In genomic region chr14:97033556-97034081, GRCh38 we compare ENCODE assay signal across 14 cellular contexts.
DNase-seq lines count a peak whose midpoint lies in the region; ATAC-seq lines count a peak whose summit lies in the region.
"Had no signal": no experiment of that assay in that cellular context is flagged by ENCODE, and none has a peak within 500 bp of the region (broad histone marks: within the 10 kb centered on the region; RNA-seq: fewer than 3 reads in every experiment).

No MANE protein-coding gene starts in this region.

- no peak for DNase-seq in activated naive CD4-positive, alpha-beta T cell (lab: John Stamatoyannopoulos, UW)
- no peak for DNase-seq in activated T-cell treated with anti-CD3 and anti-CD28 coated beads, Interleukin-2, amount 50 U/mL, for 72 hours
- no peak for DNase-seq in stimulated activated naive B cell treated with anti-CD40 and anti-IgM and Interleukin-4, amounts not matched to agents 10 μg/mL and 1 μg/mL and 100 μg/mL, for 72 hours
- DNase-seq in germinal center (ENCODE audit: low spot score) = no peak
- DNase-seq: ACHN, activated gamma-delta T cell treated with Interleukin-2 at 50 U/mL for 16 hours, Calu3, HCEC 1CT, NCI-H187 treated with DMSO at 0.1 percent for 48 hours had no signal

- H3K27ac Mint-ChIP-seq in activated naive CD4-positive, alpha-beta T cell treated with anti-CD3 and anti-CD28 coated beads, Interleukin-2, amount 50 U/mL, for 24 hours = no peak overlapping the region
- no peak overlapping the region for H3K27ac Mint-ChIP-seq in activated T-cell treated with anti-CD3 and anti-CD28 coated beads, Interleukin-2, amount 50 U/mL, for 72 hours
- no peak overlapping the region for H3K27ac Mint-ChIP-seq in stimulated activated naive B cell treated with anti-CD40 and anti-IgM and Interleukin-4, amounts not matched to agents 10 μg/mL and 1 μg/mL and 100 μg/mL, for 72 hours

- no peak overlapping the region for H3K27ac ChIP-seq in iPS-18a (ENCODE audit: low read length)
- H3K27ac ChIP-seq: skin epidermis had no signal

- H3K4me3 Mint-ChIP-seq in activated naive CD4-positive, alpha-beta T cell treated with anti-CD3 and anti-CD28 coated beads, Interleukin-2, amount 50 U/mL, for 24 hours = peak overlapping the region; percentile 61
- peak overlapping the region; percentile 48 to 68 for H3K4me3 Mint-ChIP-seq in activated T-cell treated with anti-CD3 and anti-CD28 coated beads, Interleukin-2, amount 50 U/mL, for 72 hours
- H3K4me3 Mint-ChIP-seq in stimulated activated naive B cell treated with anti-CD40 and anti-IgM and Interleukin-4, amounts not matched to agents 10 μg/mL and 1 μg/mL and 100 μg/mL, for 72 hours = peak overlapping the region; percentile 22 to 77

- no peaks in the 10 kb centered on the region for H3K9me3 ChIP-seq in iPS-18a (ENCODE audit: control insufficient read depth, low read depth, low read length)

- no peaks in the 10 kb centered on the region for H3K36me3 ChIP-seq in iPS-18a (ENCODE audit: control insufficient read depth, low read depth, low read length)

- peaks cover 26% of the 10 kb centered on the region for H3K27me3 Mint-ChIP-seq in activated naive CD4-positive, alpha-beta T cell treated with anti-CD3 and anti-CD28 coated beads, Interleukin-2, amount 50 U/mL, for 24 hours
- peaks cover 37% of the 10 kb centered on the region for H3K27me3 Mint-ChIP-seq in activated T-cell treated with anti-CD3 and anti-CD28 coated beads, Interleukin-2, amount 50 U/mL, for 72 hours (ENCODE audit: low read depth)
- peaks cover 44 to 71% of the 10 kb centered on the region in 2 donors for H3K27me3 Mint-ChIP-seq in stimulated activated naive B cell treated with anti-CD40 and anti-IgM and Interleukin-4, amounts not matched to agents 10 μg/mL and 1 μg/mL and 100 μg/mL, for 72 hours

- H3K36me3 Mint-ChIP-seq in activated naive CD4-positive, alpha-beta T cell treated with anti-CD3 and anti-CD28 coated beads, Interleukin-2, amount 50 U/mL, for 24 hours = peaks cover 3% of the 10 kb centered on the region
- H3K36me3 Mint-ChIP-seq in activated T-cell treated with anti-CD3 and anti-CD28 coated beads, Interleukin-2, amount 50 U/mL, for 72 hours (ENCODE audit: insufficient read depth in 2 of 2) = peaks cover 0 to 3% of the 10 kb centered on the region in 2 donors
- peaks cover 2 to 16% of the 10 kb centered on the region in 2 donors for H3K36me3 Mint-ChIP-seq in stimulated activated naive B cell treated with anti-CD40 and anti-IgM and Interleukin-4, amounts not matched to agents 10 μg/mL and 1 μg/mL and 100 μg/mL, for 72 hours

- no peak for ATAC-seq in activated T-cell treated with anti-CD3 and anti-CD28 coated beads, Interleukin-2, amount 50 U/mL, for 72 hours (replicated peaks in 1 of 2)
- ATAC-seq in stimulated activated naive B cell treated with anti-CD40 and anti-IgM and Interleukin-4, amounts not matched to agents 10 μg/mL and 1 μg/mL and 100 μg/mL, for 72 hours (replicated peaks) = no peak
- ATAC-seq in GM18873 (IDR thresholded peaks at IDR 0.05; ENCODE audit: low FRiP score, unreplicated experiment) (no peak), GM21526 (IDR thresholded peaks at IDR 0.05; ENCODE audit: low FRiP score, unreplicated experiment) (no peak)

- H3K4me1 Mint-ChIP-seq in activated naive CD4-positive, alpha-beta T cell treated with anti-CD3 and anti-CD28 coated beads, Interleukin-2, amount 50 U/mL, for 24 hours = peaks cover 7% of the 10 kb centered on the region
- peaks cover 10% of the 10 kb centered on the region for H3K4me1 Mint-ChIP-seq in activated T-cell treated with anti-CD3 and anti-CD28 coated beads, Interleukin-2, amount 50 U/mL, for 72 hours (ENCODE audit: low read depth)
- peaks cover 7 to 15% of the 10 kb centered on the region in 2 donors for H3K4me1 Mint-ChIP-seq in stimulated activated naive B cell treated with anti-CD40 and anti-IgM and Interleukin-4, amounts not matched to agents 10 μg/mL and 1 μg/mL and 100 μg/mL, for 72 hours

- H3K4me3 ChIP-seq in iPS-18a (ENCODE audit: low read length) = peak overlapping the region; percentile 59

- H3K9ac ChIP-seq in iPS-18a (ENCODE audit: low read length) = no peak overlapping the region

- H3K4me1 ChIP-seq in iPS-18a (ENCODE audit: control insufficient read depth, low read depth, low read length) = peaks cover 13% of the 10 kb centered on the region

- H3K27me3 ChIP-seq in iPS-18a (ENCODE audit: control insufficient read depth, insufficient read depth, low read length) = peaks cover 36% of the 10 kb centered on the region

- H3K9me3 Mint-ChIP-seq in activated naive CD4-positive, alpha-beta T cell treated with anti-CD3 and anti-CD28 coated beads, Interleukin-2, amount 50 U/mL, for 24 hours = peaks cover 7% of the 10 kb centered on the region
- peaks cover 0 to 3% of the 10 kb centered on the region in 2 donors for H3K9me3 Mint-ChIP-seq in activated T-cell treated with anti-CD3 and anti-CD28 coated beads, Interleukin-2, amount 50 U/mL, for 72 hours
- H3K9me3 Mint-ChIP-seq in stimulated activated naive B cell treated with anti-CD40 and anti-IgM and Interleukin-4, amounts not matched to agents 10 μg/mL and 1 μg/mL and 100 μg/mL, for 72 hours = peaks cover 4 to 9% of the 10 kb centered on the region in 2 donors
